Comparison of ENCODE assay signal across 19 cellular contexts in the genomic region with DNA sequence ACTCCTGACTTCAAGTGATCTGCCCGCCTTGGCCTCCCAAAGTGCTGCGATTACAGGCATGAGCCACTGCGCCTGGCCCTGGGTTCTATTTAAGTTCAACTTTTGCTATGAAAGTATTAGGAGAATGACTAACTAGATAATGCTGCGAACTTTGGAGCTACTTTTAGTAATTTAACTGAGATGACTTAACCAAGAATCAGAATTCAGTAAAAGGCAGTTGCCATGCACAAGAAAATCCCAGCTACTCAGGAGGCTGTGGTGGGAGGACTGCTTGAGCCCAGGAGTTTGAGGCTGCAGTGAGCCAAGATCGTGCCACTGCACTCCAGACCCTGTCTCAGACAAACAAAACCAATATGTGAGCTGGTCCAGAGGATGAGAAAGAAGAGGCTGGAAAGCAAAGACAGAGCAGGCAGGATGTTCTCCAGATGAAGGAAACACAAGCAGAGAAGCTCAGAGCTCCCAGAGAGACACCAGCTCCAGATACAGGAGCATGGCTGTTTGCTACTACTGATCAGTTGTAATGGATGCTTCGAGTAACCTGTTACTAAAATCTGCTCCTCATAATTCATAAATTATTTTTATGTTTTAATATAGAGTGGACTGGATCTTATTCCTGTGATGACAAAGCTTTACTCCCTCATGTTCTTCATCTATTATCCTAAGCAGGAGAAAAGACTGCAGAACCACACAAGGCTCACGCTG. TPM values are rescaled to one million over a fixed set of nuclear protein-coding genes. Genes with fewer than 3 reads are reported as not detected.
A peak's percentile ranks its signal among the peaks of the same experiment; 100 is the strongest.
DNase-seq lines count a peak whose midpoint lies in the region; ATAC-seq and TF ChIP-seq lines count a peak whose summit lies in the region.
"Had no signal": no experiment of that assay in that cellular context is flagged by ENCODE, and none has a peak within 500 bp of the region (broad histone marks: within the 10 kb centered on the region; RNA-seq: fewer than 3 reads in every experiment).

No MANE protein-coding gene starts in this region.

- POLR2A ChIA-PET in Panc1 (lab: Charles Lee), result no interaction called here

- H3K4me3 Mint-ChIP-seq in activated naive CD4-positive, alpha-beta T cell treated with anti-CD3 and anti-CD28 coated beads for 36 hours, result no peak overlapping the region
- no peak overlapping the region for H3K4me3 Mint-ChIP-seq in stimulated activated naive B cell treated with anti-CD40 and anti-IgM and Interleukin-4, amounts not matched to agents 10 μg/mL and 1 μg/mL and 100 μg/mL, for 72 hours
- H3K4me3 Mint-ChIP-seq: activated naive CD4-positive, alpha-beta T cell treated with anti-CD3 and anti-CD28 coated beads, Interleukin-2, amount 10 ng/mL, durations not matched to agents 7 days and 5 days; neural progenitor cell had no signal

- intact Hi-C loops in activated naive CD4-positive, alpha-beta T cell treated with anti-CD3 and anti-CD28 coated beads for 36 hours (cut with micrococcal nuclease), result no loop called here
- intact Hi-C loops in Panc1 (cut with micrococcal nuclease; ENCODE audit: unreplicated experiment), result loop anchor here (10.0 kb wide), 1 partner anchor 495 kb away; no protein-coding TSS in a partner anchor
- intact Hi-C loops in esophagus muscularis mucosa (cut with DNase I), result no loop called here
- intact Hi-C loops in gastrocnemius medialis (cut with DNase I; ENCODE audit: low total_unique reads), result loop anchor here (10.0 kb wide), 1 partner anchor 495 kb away; no protein-coding TSS in a partner anchor

- WGBS in esophagus muscularis mucosa, result 94% methylated on average over 6 of the region's 7 CpGs

- CTCF ChIA-PET in activated naive CD4-positive, alpha-beta T cell treated with anti-CD3 and anti-CD28 coated beads for 36 hours (lab: Charles Lee), result no interaction called here
- CTCF ChIA-PET in Panc1 (lab: Charles Lee), result no interaction called here

- H3K9me3 Mint-ChIP-seq in activated naive CD4-positive, alpha-beta T cell treated with anti-CD3 and anti-CD28 coated beads, Interleukin-2, amount 50 U/mL, for 72 hours, result no peaks in the 10 kb centered on the region
- H3K9me3 Mint-ChIP-seq in activated naive CD4-positive, alpha-beta T cell treated with anti-CD3 and anti-CD28 coated beads for 36 hours, result no peaks in the 10 kb centered on the region
- no peaks in the 10 kb centered on the region for H3K9me3 Mint-ChIP-seq in stimulated activated naive B cell treated with anti-CD40 and anti-IgM and Interleukin-4, amounts not matched to agents 10 μg/mL and 1 μg/mL and 100 μg/mL, for 72 hours
- H3K9me3 Mint-ChIP-seq: activated naive CD4-positive, alpha-beta T cell treated with anti-CD3 and anti-CD28 coated beads, Interleukin-2, amount 10 ng/mL, durations not matched to agents 7 days and 5 days; neural progenitor cell had no signal

- ATAC-seq in activated naive CD4-positive, alpha-beta T cell treated with anti-CD3 and anti-CD28 coated beads, Interleukin-2, amount 50 U/mL, for 72 hours, result no peak
- ATAC-seq in Panc1 (0 out of 2 replicates have a peak, but pooled peaks have one; percentile 14), GM18907 (IDR thresholded peaks at IDR 0.05; ENCODE audit: unreplicated experiment) (no peak), gastrocnemius medialis (no peak)
- ATAC-seq in stimulated activated naive B cell treated with anti-CD40 and anti-IgM and Interleukin-4, amounts not matched to agents 10 μg/mL and 1 μg/mL and 100 μg/mL, for 72 hours (replicated peaks), result no peak

- H3K4me3 ChIP-seq in Panc1 (ENCODE audit: low read depth in 2 of 2, low read length in 2 of 2) (no peak overlapping the region), esophagus muscularis mucosa (no peak overlapping the region), gastrocnemius medialis (no peak overlapping the region)
- H3K4me3 ChIP-seq: coronary artery, neural progenitor cell, upper lobe of left lung had no signal

- peaks cover 11 to 43% of the 10 kb centered on the region in 2 donors for H3K36me3 Mint-ChIP-seq in activated naive CD4-positive, alpha-beta T cell treated with anti-CD3 and anti-CD28 coated beads, Interleukin-2, amount 50 U/mL, for 72 hours
- peaks cover 44% of the 10 kb centered on the region for H3K36me3 Mint-ChIP-seq in activated naive CD4-positive, alpha-beta T cell treated with anti-CD3 and anti-CD28 coated beads for 36 hours (ENCODE audit: low read depth)
- peaks cover 47 to 58% of the 10 kb centered on the region in 2 donors for H3K36me3 Mint-ChIP-seq in stimulated activated naive B cell treated with anti-CD40 and anti-IgM and Interleukin-4, amounts not matched to agents 10 μg/mL and 1 μg/mL and 100 μg/mL, for 72 hours

- H3K27me3 ChIP-seq in Panc1 (ENCODE audit: control insufficient read depth, insufficient read depth, low read length), result no peaks in the 10 kb centered on the region
- H3K27me3 ChIP-seq in esophagus muscularis mucosa, result no peaks in the 10 kb centered on the region
- H3K27me3 ChIP-seq in gastrocnemius medialis, result no peaks in the 10 kb centered on the region
- H3K27me3 ChIP-seq: neural progenitor cell, upper lobe of left lung had no signal

- TF ChIP-seq POLR2A in esophagus muscularis mucosa (IDR thresholded peaks at IDR 0.05; ENCODE audit: low read depth) (no peak), gastrocnemius medialis (IDR thresholded peaks at IDR 0.05) (no peak)

- peaks cover 78% of the 10 kb centered on the region for H3K4me1 ChIP-seq in Panc1 (ENCODE audit: control insufficient read depth, insufficient read depth, low read length)
- H3K4me1 ChIP-seq in esophagus muscularis mucosa, result peaks cover 0 to 5% (median 2%) of the 10 kb centered on the region in 4 donors
- H3K4me1 ChIP-seq in gastrocnemius medialis, result no peaks in the 10 kb centered on the region
- H3K4me1 ChIP-seq: neural progenitor cell had no signal

- no peak for DNase-seq in activated naive CD4-positive, alpha-beta T cell treated with anti-CD3 and anti-CD28 coated beads, Interleukin-2, amount 50 U/mL, for 72 hours (ENCODE audit: low spot score in 2 of 2)
- DNase-seq in activated naive CD4-positive, alpha-beta T cell treated with anti-CD3 and anti-CD28 coated beads for 36 hours, result no peak
- no peak for DNase-seq in Panc1 (ENCODE audit: low read depth, low spot score)
- peak; percentile 50 for DNase-seq in esophagus muscularis mucosa (ENCODE audit: extremely low spot score)
- no peak for DNase-seq in stimulated activated naive B cell treated with anti-CD40 and anti-IgM and Interleukin-4, amounts not matched to agents 10 μg/mL and 1 μg/mL and 100 μg/mL, for 72 hours
- no peak for DNase-seq in gastrocnemius medialis
- DNase-seq in DMS79 (lab: John Stamatoyannopoulos, UW), result no peak
- DNase-seq: activated naive CD4-positive, alpha-beta T cell treated with anti-CD3 and anti-CD28 coated beads, Interleukin-2, amount 10 ng/mL, durations not matched to agents 7 days and 5 days; hypothalamus; kidney glomerular epithelial cell; NCI-H1105; NCI-H2107; NCI-H524 treated with DMSO at 0.1 percent for 48 hours; SHP77 treated with DMSO at 0.1 percent for 48 hours had no signal

- H3K27ac Mint-ChIP-seq in activated naive CD4-positive, alpha-beta T cell treated with anti-CD3 and anti-CD28 coated beads, Interleukin-2, amount 50 U/mL, for 72 hours, result peak overlapping the region; percentile 69 to 76
- no peak overlapping the region for H3K27ac Mint-ChIP-seq in activated naive CD4-positive, alpha-beta T cell treated with anti-CD3 and anti-CD28 coated beads for 36 hours
- H3K27ac Mint-ChIP-seq in stimulated activated naive B cell treated with anti-CD40 and anti-IgM and Interleukin-4, amounts not matched to agents 10 μg/mL and 1 μg/mL and 100 μg/mL, for 72 hours, result peak overlapping the region; percentile 69
- H3K27ac Mint-ChIP-seq: activated naive CD4-positive, alpha-beta T cell treated with anti-CD3 and anti-CD28 coated beads, Interleukin-2, amount 10 ng/mL, durations not matched to agents 7 days and 5 days; neural progenitor cell had no signal

- BruUV-seq in Panc1 (replicated peaks; lab: Mats Ljungman, UMichigan), result no TSS peak

- no peaks in the 10 kb centered on the region for H3K27me3 Mint-ChIP-seq in activated naive CD4-positive, alpha-beta T cell treated with anti-CD3 and anti-CD28 coated beads for 36 hours (ENCODE audit: low read depth)
- no peaks in the 10 kb centered on the region for H3K27me3 Mint-ChIP-seq in stimulated activated naive B cell treated with anti-CD40 and anti-IgM and Interleukin-4, amounts not matched to agents 10 μg/mL and 1 μg/mL and 100 μg/mL, for 72 hours
- H3K27me3 Mint-ChIP-seq: activated naive CD4-positive, alpha-beta T cell treated with anti-CD3 and anti-CD28 coated beads, Interleukin-2, amount 10 ng/mL, durations not matched to agents 7 days and 5 days had no signal

- H3K9me3 ChIP-seq in Panc1 (ENCODE audit: control insufficient read depth, insufficient read depth, low read depth, low read length) (no peaks in the 10 kb centered on the region), esophagus muscularis mucosa (no peaks in the 10 kb centered on the region), gastrocnemius medialis (no peaks in the 10 kb centered on the region)
- H3K9me3 ChIP-seq: upper lobe of left lung had no signal

- H3K27ac ChIP-seq in Panc1 (ENCODE audit: low read length), result peak overlapping the region; percentile 66
- no peak overlapping the region for H3K27ac ChIP-seq in esophagus muscularis mucosa (replicated peaks in 1 of 4)
- no peak overlapping the region for H3K27ac ChIP-seq in gastrocnemius medialis
- H3K27ac ChIP-seq: coronary artery, neural progenitor cell, upper lobe of left lung, VCaP had no signal

- no peak for TF ChIP-seq CTCF in Panc1 (IDR thresholded peaks at IDR 0.05)
- TF ChIP-seq CTCF in esophagus muscularis mucosa (IDR thresholded peaks at IDR 0.05), result no peak
- no peak for TF ChIP-seq CTCF in gastrocnemius medialis (IDR thresholded peaks at IDR 0.05 in 4 of 5, conservative IDR thresholded peaks at IDR 0.05 in 1 of 5)

- TF ChIP-seq EP300 in esophagus muscularis mucosa (IDR thresholded peaks at IDR 0.05), result no peak

- H3K4me1 Mint-ChIP-seq in activated naive CD4-positive, alpha-beta T cell treated with anti-CD3 and anti-CD28 coated beads for 36 hours (ENCODE audit: low read depth), result peaks cover 52% of the 10 kb centered on the region
- peaks cover 13 to 36% of the 10 kb centered on the region in 2 donors for H3K4me1 Mint-ChIP-seq in stimulated activated naive B cell treated with anti-CD40 and anti-IgM and Interleukin-4, amounts not matched to agents 10 μg/mL and 1 μg/mL and 100 μg/mL, for 72 hours
- H3K4me1 Mint-ChIP-seq: neural progenitor cell had no signal

- in situ Hi-C loops in Panc1 (cut with HindIII; ENCODE audit: low pct_unique_long_range_greater_than_20kb, low sequenced_read_pairs), result no loop called here
- in situ Hi-C loops in gastrocnemius medialis (cut with MboI; ENCODE audit: low sequenced_read_pairs in 4 of 4), result loop anchor here in 2 of 4 donors (10.0 to 25.0 kb wide), 4 partner anchors 305 to 493 kb away; partner anchors contain the start of gene BCAS1 (in 1 of the 2)

- peaks cover 60% of the 10 kb centered on the region for H3K36me3 ChIP-seq in Panc1 (ENCODE audit: control insufficient read depth, insufficient read depth, low read length)
- H3K36me3 ChIP-seq in esophagus muscularis mucosa, result peaks cover 22 to 94% (median 79%) of the 10 kb centered on the region in 4 donors
- H3K36me3 ChIP-seq in gastrocnemius medialis, result peaks cover 0 to 25% of the 10 kb centered on the region in 2 donors

RNA-seq across cellular contexts. Expression of gene ZNF217, which starts 23.9 kb away (rescaled TPM):
- total RNA-seq in activated naive CD4-positive, alpha-beta T cell treated with anti-CD3 and anti-CD28 coated beads, Interleukin-2, amount 50 U/mL, for 72 hours, result 10 to 100 TPM; 58.6 to 62.0 TPM
- 10 to 100 TPM; 37.2 to 38.3 TPM for total RNA-seq in activated naive CD4-positive, alpha-beta T cell treated with anti-CD3 and anti-CD28 coated beads for 36 hours
- total RNA-seq in Panc1 (2021; ENCODE audit: unreplicated experiment) (210 TPM), esophagus muscularis mucosa (10 to 100 TPM; 15.4 to 27.3 (median 18.6) TPM), gastrocnemius medialis (1 to 10 TPM; 4.1 to 5.9 (median 4.7) TPM)
- polyA plus RNA-seq in Panc1 (2012; ENCODE audit: insufficient read length), result 80.1 TPM

Comparison
In these comparisons a context has a peak if more than half of its experiments do, and no peak if none do; other contexts are left out.
1. intact Hi-C loops: an anchor here in Panc1 (10.0 kb wide) and gastrocnemius medialis (10.0 kb wide); none called in activated naive CD4-positive, alpha-beta T cell treated with anti-CD3 and anti-CD28 coated beads for 36 hours and esophagus muscularis mucosa.